Comparison of ENCODE assay signal across 11 cellular contexts in the genomic region with DNA sequence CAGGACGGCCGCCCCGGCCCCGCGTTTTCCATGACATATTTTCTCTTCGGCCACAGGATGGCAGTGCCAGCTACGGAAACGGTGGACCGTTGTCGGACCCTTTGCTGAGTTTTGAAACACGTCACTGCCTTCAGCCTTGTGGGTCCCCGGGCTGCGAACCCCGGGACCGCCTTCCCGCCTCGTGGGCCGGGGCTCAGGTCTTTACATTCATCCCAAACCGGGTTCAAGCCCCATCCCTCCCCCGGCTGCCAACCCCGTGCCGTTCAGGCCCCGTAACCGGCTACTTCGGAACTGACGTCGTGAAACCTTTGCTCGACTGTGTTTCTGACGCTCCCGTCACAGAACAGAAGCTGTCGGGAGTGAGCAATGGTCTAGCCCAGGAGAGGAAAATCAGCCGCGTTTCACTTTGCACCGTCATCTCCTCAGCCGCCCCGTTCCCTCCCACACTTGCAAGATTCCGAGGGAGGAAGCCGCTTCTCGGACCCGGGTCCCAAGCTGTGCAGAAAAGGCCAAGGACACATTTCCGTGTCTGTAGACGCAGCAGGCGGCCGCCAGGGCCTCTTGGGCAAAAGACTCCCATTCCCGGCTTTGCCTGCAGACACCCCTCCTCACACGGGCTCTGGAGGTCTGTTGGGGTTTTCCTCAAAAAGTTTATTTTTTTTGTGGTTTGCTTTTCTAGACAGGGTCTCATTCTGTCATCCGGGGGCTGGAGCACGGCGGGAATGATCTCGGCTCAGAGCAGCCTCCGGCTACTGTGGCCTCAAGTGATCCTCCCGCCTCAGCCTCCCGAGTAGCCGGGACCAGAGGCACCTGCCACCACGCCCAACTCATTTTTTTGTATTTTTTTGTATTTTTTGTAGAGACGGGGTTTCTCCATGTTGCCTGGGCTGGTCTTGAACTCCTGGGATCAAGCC. TPM values are rescaled to one million over a fixed set of nuclear protein-coding genes. Genes with fewer than 3 reads are reported as not detected.
DNase-seq lines count a peak whose midpoint lies in the region; ATAC-seq and TF ChIP-seq lines count a peak whose summit lies in the region.
"Had no signal": no experiment of that assay in that cellular context is flagged by ENCODE, and none has a peak within 500 bp of the region (broad histone marks: within the 10 kb centered on the region; RNA-seq: fewer than 3 reads in every experiment).

No MANE protein-coding gene starts in this region.

- H3K9ac ChIP-seq in PC-3 (ENCODE audit: low read length) (no peak overlapping the region), smooth muscle cell (ENCODE audit: low read depth) (peak overlapping the region; percentile 5)

- no peaks in the 10 kb centered on the region for H3K9me2 ChIP-seq in PC-3 (replicated peaks; ENCODE audit: low read length)

- TF ChIP-seq CTCF in PC-3 (conservative IDR thresholded peaks at IDR 0.05; ENCODE audit: low read depth, low read length) (peak; percentile 36; the same call in 1 of the 2 replicates), esophagus muscularis mucosa (IDR thresholded peaks at IDR 0.05) (peak in 1 of 3 experiments; percentile 4), smooth muscle cell (IDR thresholded peaks at IDR 0.05; ENCODE audit: borderline replicate concordance, insufficient read depth, poor library complexity, severe bottlenecking) (peak; percentile 36)

- H3K27ac Mint-ChIP-seq in effector memory CD8-positive, alpha-beta T cell: no peak overlapping the region

- no peaks in the 10 kb centered on the region for H3K9me3 ChIP-seq in PC-3 (ENCODE audit: low read length)
- H3K9me3 ChIP-seq in esophagus muscularis mucosa: no peaks in the 10 kb centered on the region
- H3K9me3 ChIP-seq in smooth muscle cell (replicated peaks; ENCODE audit: low read depth): no peaks in the 10 kb centered on the region
- H3K9me3 ChIP-seq: right atrium auricular region had no signal

- no peak overlapping the region for H2AFZ ChIP-seq in PC-3 (ENCODE audit: low read length)
- peak overlapping the region; percentile 66 for H2AFZ ChIP-seq in smooth muscle cell (ENCODE audit: low read depth)

- H3K36me3 Mint-ChIP-seq in effector memory CD8-positive, alpha-beta T cell (ENCODE audit: insufficient read depth): no peaks in the 10 kb centered on the region

- H3F3A ChIP-seq in PC-3 (ENCODE audit: low read length, unreplicated experiment) (no peaks in the 10 kb centered on the region), smooth muscle cell (ENCODE audit: low read depth) (no peaks in the 10 kb centered on the region)

- CTCF ChIA-PET in PC-3 (lab: Charles Lee): no interaction called here

- peak; percentile 7 for DNase-seq in NCI-H146 (lab: John Stamatoyannopoulos, UW)
- DNase-seq in NCI-H146 treated with DMSO at 0.1 percent for 48 hours (lab: John Stamatoyannopoulos, UW; ENCODE audit: unreplicated experiment): no peak
- DNase-seq in PC-3: peak; percentile 24
- DNase-seq in esophagus muscularis mucosa (ENCODE audit: extremely low spot score): no peak
- no peak for DNase-seq in smooth muscle cell (lab: John Stamatoyannopoulos, UW; ENCODE audit: unreplicated experiment)
- DNase-seq in MV-4-11 (lab: John Stamatoyannopoulos, UW): no peak
- no peak for DNase-seq in effector memory CD8-positive, alpha-beta T cell
- DNase-seq: effector memory CD4-positive, alpha-beta T cell; SHP77 treated with DMSO at 0.1 percent for 48 hours had no signal

- POLR2A ChIA-PET in PC-3 (lab: Charles Lee; ENCODE audit: unreplicated experiment): no interaction called here

- H3K27me3 ChIP-seq in PC-3 (ENCODE audit: low read length) (peaks cover 8% of the 10 kb centered on the region), esophagus muscularis mucosa (peaks cover 0 to 81% (median 6%) of the 10 kb centered on the region in 4 donors), smooth muscle cell (ENCODE audit: low read depth) (no peaks in the 10 kb centered on the region)

- H3K27ac ChIP-seq in PC-3 (ENCODE audit: low read length) (no peak overlapping the region), esophagus muscularis mucosa (replicated peaks in 1 of 4) (no peak overlapping the region), smooth muscle cell (ENCODE audit: low read depth) (no peak overlapping the region)
- H3K27ac ChIP-seq: right atrium auricular region had no signal

- H3K4me1 ChIP-seq in PC-3 (ENCODE audit: insufficient read depth, low read length): no peaks in the 10 kb centered on the region
- H3K4me1 ChIP-seq in esophagus muscularis mucosa: peaks cover 0 to 7% (median 5%) of the 10 kb centered on the region in 4 donors
- H3K4me1 ChIP-seq in smooth muscle cell (ENCODE audit: low read depth): no peaks in the 10 kb centered on the region
- H3K4me1 ChIP-seq: right atrium auricular region had no signal

- H3K4me2 ChIP-seq in PC-3 (ENCODE audit: low read length): no peak overlapping the region
- H3K4me2 ChIP-seq in smooth muscle cell: peak overlapping the region; percentile 71

- peaks cover 0 to 2% of the 10 kb centered on the region in 2 donors for H3K9me3 Mint-ChIP-seq in effector memory CD8-positive, alpha-beta T cell

- TF ChIP-seq EP300 in esophagus muscularis mucosa (IDR thresholded peaks at IDR 0.05): no peak

- H3K4me1 Mint-ChIP-seq in effector memory CD8-positive, alpha-beta T cell (ENCODE audit: low read depth in 2 of 2): peaks cover 0 to 4% of the 10 kb centered on the region in 2 donors

- BruUV-seq in PC-3 (replicated peaks; lab: Mats Ljungman, UMichigan): no TSS peak

- no peaks in the 10 kb centered on the region for H4K20me1 ChIP-seq in PC-3 (ENCODE audit: low read length)
- H4K20me1 ChIP-seq in smooth muscle cell (ENCODE audit: low read depth): no peaks in the 10 kb centered on the region

- H3K27me3 Mint-ChIP-seq in effector memory CD8-positive, alpha-beta T cell: peaks cover 30 to 43% of the 10 kb centered on the region in 2 donors

- H3K4me3 ChIP-seq in PC-3 (ENCODE audit: low read length) (no peak overlapping the region), esophagus muscularis mucosa (peak overlapping the region; percentile 5 to 28 (median 18)), smooth muscle cell (peak overlapping the region; percentile 29)
- H3K4me3 ChIP-seq: right atrium auricular region had no signal

- H3K4me3 Mint-ChIP-seq in effector memory CD8-positive, alpha-beta T cell: peak overlapping the region in 1 of 2 donors; percentile 31

- no peak; the same call in 1 of the 2 replicates for ATAC-seq in PC-3
- no peak for ATAC-seq in effector memory CD8-positive, alpha-beta T cell (replicated peaks)
- no peak for ATAC-seq in GM19455 (IDR thresholded peaks at IDR 0.05; ENCODE audit: unreplicated experiment)

- no peaks in the 10 kb centered on the region for H3K36me3 ChIP-seq in PC-3 (ENCODE audit: low read depth, low read length)
- no peaks in the 10 kb centered on the region for H3K36me3 ChIP-seq in esophagus muscularis mucosa
- H3K36me3 ChIP-seq in smooth muscle cell (ENCODE audit: low read depth): no peaks in the 10 kb centered on the region
- H3K36me3 ChIP-seq: right atrium auricular region had no signal

- H3K79me2 ChIP-seq in PC-3 (ENCODE audit: low read length) (no peaks in the 10 kb centered on the region), smooth muscle cell (ENCODE audit: low read depth) (no peaks in the 10 kb centered on the region)

- TF ChIP-seq POLR2A in esophagus muscularis mucosa (IDR thresholded peaks at IDR 0.05; ENCODE audit: low read depth): no peak

- 17% methylated on average over 35 of the region's 56 CpGs for WGBS in esophagus muscularis mucosa
- 23% methylated on average over 56 of the region's 56 CpGs for WGBS in smooth muscle cell (ENCODE audit: low lambda C conversion rate)

- intact Hi-C loops in PC-3 (cut with micrococcal nuclease) (no loop called here), esophagus muscularis mucosa (cut with DNase I) (no loop called here)

RNA-seq across cellular contexts. Expression of a gene that starts 41.4 kb away (rescaled TPM):
- total RNA-seq in PC-3 (2014; rRNA removed): 35.2 and 35.4 TPM in 2 replicates
- 1 to 10 TPM; 4.0 to 8.3 (median 5.4) TPM for total RNA-seq in esophagus muscularis mucosa
- 15.2 TPM in 2 replicates for total RNA-seq in smooth muscle cell
- polyA plus RNA-seq in smooth muscle cell: 25.1 and 39.5 TPM in 2 replicates

Comparison
In these comparisons a context has a peak if more than half of its experiments do, and no peak if none do; other contexts are left out.
1. DNase-seq: peak in NCI-H146 (single experiment) and PC-3 (single experiment); none in NCI-H146 treated with DMSO at 0.1 percent for 48 hours (single experiment), esophagus muscularis mucosa (single experiment), smooth muscle cell (single experiment), MV-4-11 (single experiment) and effector memory CD8-positive, alpha-beta T cell (0 of 3).